2 cellular contexts compared by ENCODE assay signal in genomic region chr1:23039308-23039826, GRCh38.
TF ChIP-seq lines count a peak whose summit lies in the region.

No MANE protein-coding gene starts in this region.

TF ChIP-seq in HEK293T, 16 proteins besides CTCF, POLR2A, EP300 and RAD21:
- TF ChIP-seq BHLHE40 (IDR thresholded peaks at IDR 0.05; ENCODE audit: borderline replicate concordance) (no peak), LEF1 (IDR thresholded peaks at IDR 0.05; ENCODE audit: borderline replicate concordance) (no peak), L3MBTL2 (conservative IDR thresholded peaks at IDR 0.05) (no peak), FOXK2 (IDR thresholded peaks at IDR 0.05) (no peak)
TF ChIP-seq in HEK293T: peak in this region for 0.

TF ChIP-seq in K562, 482 proteins besides CTCF, POLR2A, EP300 and RAD21:
- TF ChIP-seq ZBTB11 (CRISPR knock-in tag; IDR thresholded peaks at IDR 0.05): no peak
- no peak for TF ChIP-seq TFAM (CRISPR knock-in tag; conservative IDR thresholded peaks at IDR 0.05)
- no peak for TF ChIP-seq CEBPB (tag; IDR thresholded peaks at IDR 0.05)
- TF ChIP-seq RBM25 (IDR thresholded peaks at IDR 0.05; ENCODE audit: low read depth, low read length, severe bottlenecking): no peak
- TF ChIP-seq ZNF79 (CRISPR knock-in tag; IDR thresholded peaks at IDR 0.05; ENCODE audit: low read depth): no peak
- no peak for TF ChIP-seq CREB1 (IDR thresholded peaks at IDR 0.05)
- TF ChIP-seq CREB1 (CRISPR knock-in tag; IDR thresholded peaks at IDR 0.05): no peak
- TF ChIP-seq NFIX (CRISPR knock-in tag; IDR thresholded peaks at IDR 0.05; ENCODE audit: low read depth): no peak
